In the genomic region with DNA sequence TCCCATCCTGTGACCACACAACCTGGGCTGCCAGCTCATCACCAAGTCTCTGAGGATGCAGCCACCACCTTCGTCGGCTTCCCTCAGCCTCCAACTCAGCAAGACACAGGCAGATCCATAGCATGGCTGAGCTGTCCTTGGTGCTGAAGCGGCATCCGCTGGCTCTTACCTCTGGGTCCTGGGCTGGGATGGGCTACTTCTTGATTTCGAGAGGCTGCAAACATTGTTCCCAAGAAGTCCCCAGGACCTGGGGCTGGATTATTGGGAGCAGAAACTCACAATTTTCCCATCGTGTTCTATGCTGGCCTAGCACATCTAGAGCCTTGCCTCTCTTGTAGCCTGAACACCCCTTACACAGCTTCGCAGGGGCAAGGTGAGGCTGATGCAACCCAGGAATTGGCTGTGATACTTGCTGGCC, we compare ENCODE assay signal across 8 cellular contexts. TPM values are rescaled to one million over a fixed set of nuclear protein-coding genes. Genes with fewer than 3 reads are reported as not detected.
A peak's percentile ranks its signal among the peaks of the same experiment; 100 is the strongest.
DNase-seq lines count a peak whose midpoint lies in the region; ATAC-seq and TF ChIP-seq lines count a peak whose summit lies in the region.

No MANE protein-coding gene starts in this region.

- ATAC-seq in GM18867 (IDR thresholded peaks at IDR 0.05; ENCODE audit: unreplicated experiment): no peak

- no peak overlapping the region for H3K4me3 ChIP-seq in suprapubic skin

- H3K9me3 ChIP-seq in suprapubic skin: no peaks in the 10 kb centered on the region

- WGBS in suprapubic skin: no CpG with 5 or more reads among the region's 7 CpGs

- TF ChIP-seq POLR2A in suprapubic skin (IDR thresholded peaks at IDR 0.05): no peak

- H3K27ac ChIP-seq in suprapubic skin: no peak overlapping the region

- TF ChIP-seq CTCF in suprapubic skin (IDR thresholded peaks at IDR 0.05): no peak

- H3K4me1 ChIP-seq in suprapubic skin: no peaks in the 10 kb centered on the region

- H3K27me3 ChIP-seq in suprapubic skin: peaks cover 91% of the 10 kb centered on the region

- H3K36me3 ChIP-seq in suprapubic skin: no peaks in the 10 kb centered on the region

- DNase-seq in GM03348 (ENCODE audit: low spot score) (peak; percentile 64), NCI-H460 (ENCODE audit: extremely low read depth, low read depth) (peak; percentile 48), ecto neural progenitor cell (ENCODE audit: low spot score) (peak; percentile 88), non-pigmented ciliary epithelial cell (ENCODE audit: low read depth) (peak; percentile 17), D341Med (ENCODE audit: low spot score) (no peak), suprapubic skin (ENCODE audit: low spot score in 2 of 2) (no peak)
- DNase-seq in effector CD8-positive, alpha-beta T cell (lab: John Stamatoyannopoulos, UW): no peak

- TF ChIP-seq EP300 in suprapubic skin (IDR thresholded peaks at IDR 0.05): no peak

RNA-seq across cellular contexts. Expression of gene C1QA, which starts 24.9 kb away (rescaled TPM):
- total RNA-seq in NCI-H460 (2014; rRNA removed; shearing (Covaris generic)): not detected in 2 replicates
- polyA plus RNA-seq in NCI-H460 (2014; cell fraction: nucleus; rRNA removed): not detected in 2 replicates
- total RNA-seq in suprapubic skin: 10 to 100 TPM in 2 of 4 donors, 1 to 10 TPM in 2; 7.2 to 24.3 (median 16.4) TPM

RNA-seq across cellular contexts. Expression of gene C1QC, which starts 31.9 kb away (rescaled TPM):
- total RNA-seq in NCI-H460 (2014; rRNA removed; shearing (Covaris generic)): not detected in 2 replicates
- polyA plus RNA-seq in NCI-H460 (2014; cell fraction: nucleus; rRNA removed): not detected in 2 replicates
- 10 to 100 TPM in 3 of 4 donors, 1 to 10 TPM in 1; 6.5 to 31.9 (median 20.4) TPM for total RNA-seq in suprapubic skin

RNA-seq across cellular contexts. Expression of gene C1QB, which starts 41.5 kb away (rescaled TPM):
- not detected in 2 replicates for total RNA-seq in NCI-H460 (2014; rRNA removed; shearing (Covaris generic))
- not detected in 2 replicates for polyA plus RNA-seq in NCI-H460 (2014; cell fraction: nucleus; rRNA removed)
- total RNA-seq in suprapubic skin: 10 to 100 TPM; 14.5 to 71.5 (median 33.0) TPM

RNA-seq across cellular contexts. Expression of gene EPHA8, which starts 48.2 kb away (rescaled TPM):
- 1.1 and 1.3 TPM in 2 replicates for total RNA-seq in NCI-H460 (2014; rRNA removed; shearing (Covaris generic))
- polyA plus RNA-seq in NCI-H460 (2014; cell fraction: nucleus; rRNA removed): 2.9 and 4.1 TPM in 2 replicates
- total RNA-seq in suprapubic skin: under 1 TPM in 2 of 4 donors, not detected in 2; 0.34 to 0.64 TPM

Comparison
In these comparisons a context has a peak if more than half of its experiments do, and no peak if none do; other contexts are left out.
1. DNase-seq: peak in GM03348 (single experiment), NCI-H460 (single experiment), ecto neural progenitor cell (single experiment) and non-pigmented ciliary epithelial cell (single experiment); none in effector CD8-positive, alpha-beta T cell (single experiment), D341Med (single experiment) and suprapubic skin (0 of 2).
2. RNA of gene C1QB, which starts 41.5 kb away (total RNA-seq): 14.5 to 71.5 TPM in suprapubic skin; not detected in NCI-H460; every median in the first group is over 10 times any median in the second.